8 cellular contexts compared by ENCODE assay signal in genomic region chr7:75638607-75639070, GRCh38.
DNase-seq lines count a peak whose midpoint lies in the region; ATAC-seq and TF ChIP-seq lines count a peak whose summit lies in the region.

No MANE protein-coding gene starts in this region.

- H4K5ac ChIP-seq in IMR-90 (ENCODE audit: low read depth, low read length) = no peak overlapping the region

- H2BK15ac ChIP-seq in IMR-90 (ENCODE audit: low read depth, low read length) = no peak overlapping the region

- peaks cover 8% of the 10 kb centered on the region for H3K4me1 ChIP-seq in CD4-positive, alpha-beta memory T cell (ENCODE audit: insufficient read depth, low read length)
- peaks cover 10% of the 10 kb centered on the region; the same call in 1 of the 2 replicates for H3K4me1 ChIP-seq in IMR-90 (ENCODE audit: control insufficient read depth, insufficient read depth, low read length)

- TF ChIP-seq POLR2A in IMR-90 (IDR thresholded peaks at IDR 0.05; ENCODE audit: low read depth, low read length) = no peak

- H3K27me3 Mint-ChIP-seq in CD4-positive, alpha-beta memory T cell = no peaks in the 10 kb centered on the region
- H3K27me3 Mint-ChIP-seq in progenitor cell of endocrine pancreas = no peaks in the 10 kb centered on the region

- peak overlapping the region; percentile 29; the same call in 1 of the 2 replicates for H3K4ac ChIP-seq in IMR-90 (ENCODE audit: low read depth, low read length)

- peak overlapping the region; percentile 91 for H3K23ac ChIP-seq in IMR-90 (ENCODE audit: low read depth, low read length)

- H3K9me3 ChIP-seq in CD4-positive, alpha-beta memory T cell (ENCODE audit: control insufficient read depth in 1 of 2, low read length in 2 of 2) = no peaks in the 10 kb centered on the region
- no peaks in the 10 kb centered on the region for H3K9me3 ChIP-seq in IMR-90 (ENCODE audit: control insufficient read depth, insufficient read depth, low read length)

- H4K91ac ChIP-seq in IMR-90 (ENCODE audit: insufficient read depth, low read depth, low read length) = no peak overlapping the region

- no peaks in the 10 kb centered on the region for H3K36me3 Mint-ChIP-seq in CD4-positive, alpha-beta memory T cell
- peaks cover under 1% of the 10 kb centered on the region for H3K36me3 Mint-ChIP-seq in progenitor cell of endocrine pancreas (ENCODE audit: insufficient read depth)

- no TSS peak for BruUV-seq in IMR-90 (replicated peaks; lab: Mats Ljungman, UMichigan)

- 0 out of 2 replicates have a peak, but pooled peaks have one; percentile 2 for TF ChIP-seq CTCF in IMR-90 (conservative IDR thresholded peaks at IDR 0.05; ENCODE audit: low read depth, low read length)
- TF ChIP-seq CTCF in progenitor cell of endocrine pancreas (IDR thresholded peaks at IDR 0.05; ENCODE audit: unreplicated experiment) = no peak

- peak overlapping the region in 1 of 2 donors; percentile 10 for H3K4me3 ChIP-seq in CD4-positive, alpha-beta memory T cell (ENCODE audit: low read length in 2 of 2)
- peak overlapping the region; percentile 45 for H3K4me3 ChIP-seq in IMR-90 (ENCODE audit: insufficient read depth, low read depth, low read length)

- CTCF ChIA-PET in CD4-positive, alpha-beta memory T cell (lab: Charles Lee; ENCODE audit: partially characterized antibody) = no interaction called here
- CTCF ChIA-PET in IMR-90 (lab: Yijun Ruan, JAX) = no interaction called here

- no peaks in the 10 kb centered on the region for H4K20me1 ChIP-seq in IMR-90 (ENCODE audit: insufficient read depth, low read length)

- H3K9me3 Mint-ChIP-seq in CD4-positive, alpha-beta memory T cell = peaks cover 0 to 9% (median 0%) of the 10 kb centered on the region in 8 donors
- peaks cover 2% of the 10 kb centered on the region for H3K9me3 Mint-ChIP-seq in progenitor cell of endocrine pancreas (ENCODE audit: low read depth)

- peak overlapping the region; percentile 53; the same call in 1 of the 2 replicates for H2BK120ac ChIP-seq in IMR-90 (ENCODE audit: low read depth, low read length)

- H3K27ac Mint-ChIP-seq in CD4-positive, alpha-beta memory T cell = peak overlapping the region in 4 of 7 donors; percentile 16 to 68 (median 26)
- H3K27ac Mint-ChIP-seq in progenitor cell of endocrine pancreas = peak overlapping the region; percentile 80

- H3K14ac ChIP-seq in IMR-90 (replicated peaks; ENCODE audit: low read depth, low read length) = 0 out of 2 replicates have a peak overlapping the region, but pooled peaks have one; percentile 52

- H3K36me3 ChIP-seq in CD4-positive, alpha-beta memory T cell (ENCODE audit: insufficient read depth, low read length) = no peaks in the 10 kb centered on the region
- H3K36me3 ChIP-seq in IMR-90 (ENCODE audit: control insufficient read depth, insufficient read depth, low read length) = no peaks in the 10 kb centered on the region

- H2AFZ ChIP-seq in IMR-90 (replicated peaks; ENCODE audit: low read length, poor library complexity) = peak overlapping the region; percentile 88

- H3K9me1 ChIP-seq in IMR-90 (ENCODE audit: insufficient read depth, low read length) = no peaks in the 10 kb centered on the region

- in situ Hi-C loops in IMR-90 (cut with MboI; ENCODE audit: low sequenced_read_pairs) = no loop called here

- H2AK5ac ChIP-seq in IMR-90 (ENCODE audit: low read depth, low read length) = peak overlapping the region; percentile 90

- no peak overlapping the region for H2BK20ac ChIP-seq in IMR-90 (ENCODE audit: low read depth, low read length)

- H3K4me2 ChIP-seq in IMR-90 (ENCODE audit: low read depth, low read length) = peak overlapping the region; percentile 98

- no peak for DNase-seq in CD4-positive, alpha-beta memory T cell
- DNase-seq in IMR-90 (peak; percentile 26), anterior cingulate cortex (lab: John Stamatoyannopoulos, UW) (peak in 39 of 58 donors; percentile 19 to 76 (median 53)), hepatic stellate cell (ENCODE audit: low spot score) (peak; percentile 73), progenitor cell of endocrine pancreas (ENCODE audit: low spot score, unreplicated experiment) (peak; percentile 47), NCI-H446 treated with DMSO at 0.1 percent for 48 hours (lab: John Stamatoyannopoulos, UW) (no peak), T-helper 9 cell (no peak)

- intact Hi-C loops in CD4-positive, alpha-beta memory T cell (cut with micrococcal nuclease) = no loop called here
- intact Hi-C loops in IMR-90 (cut with micrococcal nuclease) = no loop called here

- H3K79me1 ChIP-seq in IMR-90 (ENCODE audit: low read depth in 1 of 2, low read length in 2 of 2) = peaks cover 27 to 35% of the 10 kb centered on the region in 2 experiments

- no peak overlapping the region for H2BK5ac ChIP-seq in IMR-90 (ENCODE audit: low read depth, low read length, poor library complexity, severe bottlenecking)

- peak; percentile 85 for ATAC-seq in IMR-90 (ENCODE audit: low read depth)
- no peak for ATAC-seq in GM19351 (IDR thresholded peaks at IDR 0.05; ENCODE audit: unreplicated experiment)

- peak overlapping the region in 7 of 8 donors; percentile 54 to 82 (median 70) for H3K4me3 Mint-ChIP-seq in CD4-positive, alpha-beta memory T cell
- peak overlapping the region; percentile 86 for H3K4me3 Mint-ChIP-seq in progenitor cell of endocrine pancreas (ENCODE audit: low read depth)

- H4K8ac ChIP-seq in IMR-90 (ENCODE audit: low read depth in 2 of 2, low read length in 2 of 2) = peak overlapping the region in 1 of 2 experiments; percentile 2; a peak in 2 of 4 replicates

- peak overlapping the region; percentile 55 for H3K9ac ChIP-seq in IMR-90 (ENCODE audit: low read depth, low read length)

- no peak for TF ChIP-seq RAD21 in IMR-90 (IDR thresholded peaks at IDR 0.05; ENCODE audit: low read length)

- no peak overlapping the region for H3K56ac ChIP-seq in IMR-90 (ENCODE audit: extremely low read depth, insufficient read depth, low read length)

- dilution Hi-C loops in IMR-90 (cut with HindIII; ENCODE audit: low sequenced_read_pairs, unreplicated experiment) = no loop called here

- H3K27ac ChIP-seq in CD4-positive, alpha-beta memory T cell (ENCODE audit: low read depth, low read length) = no peak overlapping the region
- peak overlapping the region; percentile 10; the same call in 1 of the 2 replicates for H3K27ac ChIP-seq in IMR-90 (ENCODE audit: insufficient read depth, low read length)

- 0% methylated on average over 1 of the region's 35 CpGs; no CpG with 5 or more reads in 1 of the 2 experiments for WGBS in IMR-90 (ENCODE audit: extremely low coverage in 2 of 2, insufficient read length in 1 of 2), 2 experiments

- H3K27me3 ChIP-seq in CD4-positive, alpha-beta memory T cell (ENCODE audit: insufficient read depth, low read length) = no peaks in the 10 kb centered on the region
- H3K27me3 ChIP-seq in IMR-90 (ENCODE audit: control insufficient read depth, insufficient read depth, low read length) = no peaks in the 10 kb centered on the region

- no peak overlapping the region; the same call in 1 of the 2 replicates for H3K18ac ChIP-seq in IMR-90 (ENCODE audit: low read depth, low read length)

- POLR2A ChIA-PET in CD4-positive, alpha-beta memory T cell (lab: Charles Lee; ENCODE audit: partially characterized antibody) = no interaction called here
- POLR2A ChIA-PET in IMR-90 (lab: Charles Lee; ENCODE audit: unreplicated experiment) = interaction anchor here (0.6 kb wide), 1 partner anchor 107 kb away, joined by 5 read pairs; no protein-coding TSS in a partner anchor

- peak overlapping the region; percentile 83 for H2AK9ac ChIP-seq in IMR-90 (replicated peaks; ENCODE audit: low read depth, low read length, poor library complexity)

- peaks cover 8 to 25% (median 9%) of the 10 kb centered on the region in 4 donors for H3K4me1 Mint-ChIP-seq in CD4-positive, alpha-beta memory T cell
- peaks cover 19% of the 10 kb centered on the region for H3K4me1 Mint-ChIP-seq in progenitor cell of endocrine pancreas (ENCODE audit: low read depth)

TF ChIP-seq in IMR-90, 13 proteins besides CTCF, POLR2A, EP300 and RAD21:
- TF ChIP-seq CEBPB (IDR thresholded peaks at IDR 0.05; ENCODE audit: low read depth, low read length) (no peak), RFX5 (IDR thresholded peaks at IDR 0.05; ENCODE audit: low read depth, low read length) (no peak), FOS (IDR thresholded peaks at IDR 0.05; ENCODE audit: low read depth, low read length) (no peak), NFE2L2 (IDR thresholded peaks at IDR 0.05; ENCODE audit: low read depth, low read length) (no peak), RCOR1 (IDR thresholded peaks at IDR 0.05; ENCODE audit: insufficient replicate concordance, low read length) (no peak), MAFK (IDR thresholded peaks at IDR 0.05; ENCODE audit: low read depth, low read length) (no peak), MXI1 (IDR thresholded peaks at IDR 0.05; ENCODE audit: borderline replicate concordance, low read depth, low read length) (no peak)
- TF ChIP-seq, protein P1, sequence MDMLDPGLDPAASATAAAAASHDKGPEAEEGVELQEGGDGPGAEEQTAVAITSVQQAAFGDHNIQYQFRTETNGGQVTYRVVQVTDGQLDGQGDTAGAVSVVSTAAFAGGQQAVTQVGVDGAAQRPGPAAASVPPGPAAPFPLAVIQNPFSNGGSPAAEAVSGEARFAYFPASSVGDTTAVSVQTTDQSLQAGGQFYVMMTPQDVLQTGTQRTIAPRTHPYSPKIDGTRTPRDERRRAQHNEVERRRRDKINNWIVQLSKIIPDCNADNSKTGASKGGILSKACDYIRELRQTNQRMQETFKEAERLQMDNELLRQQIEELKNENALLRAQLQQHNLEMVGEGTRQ (IDR thresholded peaks at IDR 0.05; ENCODE audit: low read depth, low read length) = no peak
- TF ChIP-seq, protein P2, sequence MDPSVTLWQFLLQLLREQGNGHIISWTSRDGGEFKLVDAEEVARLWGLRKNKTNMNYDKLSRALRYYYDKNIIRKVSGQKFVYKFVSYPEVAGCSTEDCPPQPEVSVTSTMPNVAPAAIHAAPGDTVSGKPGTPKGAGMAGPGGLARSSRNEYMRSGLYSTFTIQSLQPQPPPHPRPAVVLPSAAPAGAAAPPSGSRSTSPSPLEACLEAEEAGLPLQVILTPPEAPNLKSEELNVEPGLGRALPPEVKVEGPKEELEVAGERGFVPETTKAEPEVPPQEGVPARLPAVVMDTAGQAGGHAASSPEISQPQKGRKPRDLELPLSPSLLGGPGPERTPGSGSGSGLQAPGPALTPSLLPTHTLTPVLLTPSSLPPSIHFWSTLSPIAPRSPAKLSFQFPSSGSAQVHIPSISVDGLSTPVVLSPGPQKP (IDR thresholded peaks at IDR 0.05; ENCODE audit: borderline replicate concordance, low read depth, low read length) = no peak
TF ChIP-seq in IMR-90: peak in this region for 0.

Comparison
In these comparisons a context has a peak if more than half of its experiments do, and no peak if none do; other contexts are left out.
1. DNase-seq: peak in IMR-90 (single experiment), anterior cingulate cortex (39 of 58), hepatic stellate cell (single experiment) and progenitor cell of endocrine pancreas (single experiment); none in CD4-positive, alpha-beta memory T cell (0 of 5), NCI-H446 treated with DMSO at 0.1 percent for 48 hours (single experiment) and T-helper 9 cell (single experiment).